ENCODE assay signal across 11 cellular contexts in genomic region chr9:15453956-15454355, GRCh38.
DNase-seq lines count a peak whose midpoint lies in the region; ATAC-seq lines count a peak whose summit lies in the region.
"Had no signal": no experiment of that assay in that cellular context is flagged by ENCODE, and none has a peak within 500 bp of the region (broad histone marks: within the 10 kb centered on the region; RNA-seq: fewer than 3 reads in every experiment).

No MANE protein-coding gene starts in this region.

- H3K9me3 Mint-ChIP-seq in activated T-cell treated with anti-CD3 and anti-CD28 coated beads, Interleukin-2, amount 50 U/mL, for 24 hours, result no peaks in the 10 kb centered on the region
- no peaks in the 10 kb centered on the region for H3K9me3 Mint-ChIP-seq in stimulated activated naive CD8-positive, alpha-beta T cell treated with anti-CD3 and anti-CD28 coated beads, Interleukin-15, Interleukin-2, amounts not matched to agents 100 ng/mL and 50 ng/mL, for 24 hours
- no peaks in the 10 kb centered on the region for H3K9me3 Mint-ChIP-seq in memory B cell
- H3K9me3 Mint-ChIP-seq: CD4-positive, alpha-beta memory T cell had no signal

- no peak for ATAC-seq in stimulated activated naive CD8-positive, alpha-beta T cell treated with anti-CD3 and anti-CD28 coated beads, Interleukin-15, Interleukin-2, amounts not matched to agents 100 U/mL and 50 U/mL, for 24 hours
- ATAC-seq in memory B cell (ENCODE audit: low read depth) (no peak), GM18868 (IDR thresholded peaks at IDR 0.05; ENCODE audit: unreplicated experiment) (no peak)

- no peaks in the 10 kb centered on the region for H3K27me3 Mint-ChIP-seq in activated T-cell treated with anti-CD3 and anti-CD28 coated beads, Interleukin-2, amount 50 U/mL, for 24 hours
- H3K27me3 Mint-ChIP-seq in stimulated activated naive CD8-positive, alpha-beta T cell treated with anti-CD3 and anti-CD28 coated beads, Interleukin-15, Interleukin-2, amounts not matched to agents 100 ng/mL and 50 ng/mL, for 24 hours, result no peaks in the 10 kb centered on the region
- no peaks in the 10 kb centered on the region for H3K27me3 Mint-ChIP-seq in memory B cell
- H3K27me3 Mint-ChIP-seq: CD4-positive, alpha-beta memory T cell had no signal

- DNase-seq in activated T-cell treated with anti-CD3 and anti-CD28 coated beads, Interleukin-2, amount 50 U/mL, for 24 hours, result no peak
- DNase-seq in activated T-cell treated with anti-CD3 and anti-CD28 coated beads, Interleukin-2, amount 50 U/mL, for 1 hour, result no peak
- DNase-seq in stimulated activated naive CD8-positive, alpha-beta T cell treated with anti-CD3 and anti-CD28 coated beads, Interleukin-15, Interleukin-2, amounts not matched to agents 100 U/mL and 50 U/mL, for 24 hours, result no peak
- DNase-seq in memory B cell (ENCODE audit: low spot score in 2 of 2) (no peak), hepatic stellate cell (ENCODE audit: low spot score) (no peak), GM19238 (ENCODE audit: insufficient read length, low spot score) (no peak)
- DNase-seq: 8988T; CD4-positive, alpha-beta memory T cell; DMS79 had no signal

- H3K36me3 Mint-ChIP-seq in activated T-cell treated with anti-CD3 and anti-CD28 coated beads, Interleukin-2, amount 50 U/mL, for 24 hours (ENCODE audit: low read depth), result peaks cover 83% of the 10 kb centered on the region
- H3K36me3 Mint-ChIP-seq in stimulated activated naive CD8-positive, alpha-beta T cell treated with anti-CD3 and anti-CD28 coated beads, Interleukin-15, Interleukin-2, amounts not matched to agents 100 ng/mL and 50 ng/mL, for 24 hours (ENCODE audit: low read depth), result peaks cover 47% of the 10 kb centered on the region
- peaks cover 11% of the 10 kb centered on the region for H3K36me3 Mint-ChIP-seq in memory B cell

- H3K4me1 Mint-ChIP-seq in activated T-cell treated with anti-CD3 and anti-CD28 coated beads, Interleukin-2, amount 50 U/mL, for 24 hours (ENCODE audit: low read depth), result no peaks in the 10 kb centered on the region
- H3K4me1 Mint-ChIP-seq in stimulated activated naive CD8-positive, alpha-beta T cell treated with anti-CD3 and anti-CD28 coated beads, Interleukin-15, Interleukin-2, amounts not matched to agents 100 ng/mL and 50 ng/mL, for 24 hours (ENCODE audit: low read depth), result no peaks in the 10 kb centered on the region
- no peaks in the 10 kb centered on the region for H3K4me1 Mint-ChIP-seq in memory B cell

- H3K4me3 Mint-ChIP-seq in activated T-cell treated with anti-CD3 and anti-CD28 coated beads, Interleukin-2, amount 50 U/mL, for 24 hours, result no peak overlapping the region
- H3K4me3 Mint-ChIP-seq in stimulated activated naive CD8-positive, alpha-beta T cell treated with anti-CD3 and anti-CD28 coated beads, Interleukin-15, Interleukin-2, amounts not matched to agents 100 ng/mL and 50 ng/mL, for 24 hours, result no peak overlapping the region
- no peak overlapping the region for H3K4me3 Mint-ChIP-seq in memory B cell
- H3K4me3 Mint-ChIP-seq: CD4-positive, alpha-beta memory T cell had no signal

- H3K27ac Mint-ChIP-seq in activated T-cell treated with anti-CD3 and anti-CD28 coated beads, Interleukin-2, amount 50 U/mL, for 24 hours, result peak overlapping the region; percentile 40
- peak overlapping the region; percentile 63 for H3K27ac Mint-ChIP-seq in stimulated activated naive CD8-positive, alpha-beta T cell treated with anti-CD3 and anti-CD28 coated beads, Interleukin-15, Interleukin-2, amounts not matched to agents 100 ng/mL and 50 ng/mL, for 24 hours
- H3K27ac Mint-ChIP-seq in memory B cell, result peak overlapping the region; percentile 55
